ENCODE assay signal across 9 cellular contexts in genomic region chr7:24911213-24911603, GRCh38.
A peak's percentile ranks its signal among the peaks of the same experiment; 100 is the strongest.
DNase-seq lines count a peak whose midpoint lies in the region; ATAC-seq and TF ChIP-seq lines count a peak whose summit lies in the region.
"Had no signal": no experiment of that assay in that cellular context is flagged by ENCODE, and none has a peak within 500 bp of the region (broad histone marks: within the 10 kb centered on the region; RNA-seq: fewer than 3 reads in every experiment).

No MANE protein-coding gene starts in this region.

- H3K4me2 ChIP-seq in OCI-LY1 (ENCODE audit: low read length) = peak overlapping the region; percentile 59
- H3K4me2 ChIP-seq: BLaER1 had no signal

- H3F3A ChIP-seq in OCI-LY1 (ENCODE audit: insufficient read depth, low read length) = no peaks in the 10 kb centered on the region

- no peaks in the 10 kb centered on the region for H4K20me1 ChIP-seq in OCI-LY1 (ENCODE audit: insufficient read depth, low read length)
- H4K20me1 ChIP-seq: BLaER1 had no signal

- no peaks in the 10 kb centered on the region for H3K27me3 Mint-ChIP-seq in activated CD4-positive, alpha-beta T cell treated with anti-CD3 and anti-CD28 coated beads for 36 hours
- H3K27me3 Mint-ChIP-seq in natural killer cell (ENCODE audit: low read depth in 2 of 2) (no peaks in the 10 kb centered on the region), mesothelial cell of epicardium (ENCODE audit: low read depth) (no peaks in the 10 kb centered on the region)

- H3K36me3 Mint-ChIP-seq in activated CD4-positive, alpha-beta T cell treated with anti-CD3 and anti-CD28 coated beads for 36 hours (ENCODE audit: low read depth) = peaks cover 16% of the 10 kb centered on the region
- H3K36me3 Mint-ChIP-seq in natural killer cell (no peaks in the 10 kb centered on the region), mesothelial cell of epicardium (no peaks in the 10 kb centered on the region)

- H2AFZ ChIP-seq in OCI-LY1 (ENCODE audit: low read length) = no peak overlapping the region

- no peaks in the 10 kb centered on the region for H3K9me3 Mint-ChIP-seq in activated CD4-positive, alpha-beta T cell treated with anti-CD3 and anti-CD28 coated beads for 36 hours (ENCODE audit: low read depth)
- H3K9me3 Mint-ChIP-seq in natural killer cell = no peaks in the 10 kb centered on the region
- no peaks in the 10 kb centered on the region for H3K9me3 Mint-ChIP-seq in mesothelial cell of epicardium

- H3K27ac ChIP-seq in OCI-LY1 (ENCODE audit: low read depth, low read length, poor library complexity, severe bottlenecking) = peak overlapping the region; percentile 78
- H3K27ac ChIP-seq: BLaER1 had no signal

- intact Hi-C loops in activated CD4-positive, alpha-beta T cell treated with anti-CD3 and anti-CD28 coated beads for 36 hours (cut with DNase I, micrococcal nuclease) = loop anchor here in 1 of 2 experiments (1.0 kb wide), 1 partner anchor 10 kb away; no protein-coding TSS in a partner anchor
- intact Hi-C loops in natural killer cell (cut with micrococcal nuclease) = loop anchor here (1.0 to 10.0 kb wide), 3 partner anchors 90 to 466 kb away; no protein-coding TSS in a partner anchor

- peak; percentile 10 for ATAC-seq in activated CD4-positive, alpha-beta T cell treated with anti-CD3 and anti-CD28 coated beads for 36 hours
- ATAC-seq in natural killer cell (peak; percentile 71 to 88 (median 87)), GM19452 (IDR thresholded peaks at IDR 0.05; ENCODE audit: unreplicated experiment) (no peak)

- H3K79me2 ChIP-seq in OCI-LY1 (ENCODE audit: insufficient read depth, low read length) = peaks cover 97% of the 10 kb centered on the region

- CTCF ChIA-PET in activated CD4-positive, alpha-beta T cell treated with anti-CD3 and anti-CD28 coated beads for 36 hours (lab: Charles Lee) = interaction anchor here (0.9 to 1.3 kb wide), 5 partner anchors 12 to 99 kb away, joined by 3 to 7 read pairs (median 3); no protein-coding TSS in a partner anchor

- peak overlapping the region; percentile 18 for H3K4me3 ChIP-seq in OCI-LY1 (ENCODE audit: low read depth, low read length, poor library complexity, severe bottlenecking)
- H3K4me3 ChIP-seq: BLaER1 had no signal

- H3K9ac ChIP-seq in OCI-LY1 (ENCODE audit: low read length) = peak overlapping the region; percentile 44
- H3K9ac ChIP-seq: BLaER1 had no signal

- H3K27me3 ChIP-seq in OCI-LY1 (ENCODE audit: insufficient read depth, low read length) = no peaks in the 10 kb centered on the region
- H3K27me3 ChIP-seq: BLaER1 had no signal

- TF ChIP-seq CTCF in OCI-LY1 (IDR thresholded peaks at IDR 0.05; ENCODE audit: low read length) (no peak), natural killer cell (IDR thresholded peaks at IDR 0.05) (no peak), mesothelial cell of epicardium (IDR thresholded peaks at IDR 0.05; ENCODE audit: unreplicated experiment) (no peak)

- peak; percentile 34 for DNase-seq in activated CD4-positive, alpha-beta T cell treated with anti-CD3 and anti-CD28 coated beads for 36 hours
- DNase-seq in activated CD4-positive, alpha-beta T cell treated with anti-CD3 and anti-CD28 coated beads for 48 hours = no peak
- DNase-seq in H4 (ENCODE audit: low spot score) (peak; percentile 51), natural killer cell (no peak), mesothelial cell of epicardium (ENCODE audit: low spot score in 2 of 2, unreplicated experiment in 2 of 2) (no peak), cortex of kidney (lab: John Stamatoyannopoulos, UW) (no peak)

- no peaks in the 10 kb centered on the region for H3K9me3 ChIP-seq in OCI-LY1 (ENCODE audit: low read length)

- H3K4me1 Mint-ChIP-seq in activated CD4-positive, alpha-beta T cell treated with anti-CD3 and anti-CD28 coated beads for 36 hours = peaks cover 62% of the 10 kb centered on the region
- H3K4me1 Mint-ChIP-seq in natural killer cell = peaks cover 62 to 63% of the 10 kb centered on the region in 2 donors
- no peaks in the 10 kb centered on the region for H3K4me1 Mint-ChIP-seq in mesothelial cell of epicardium

- peak overlapping the region; percentile 81 for H3K27ac Mint-ChIP-seq in activated CD4-positive, alpha-beta T cell treated with anti-CD3 and anti-CD28 coated beads for 36 hours
- H3K27ac Mint-ChIP-seq in natural killer cell (peak overlapping the region; percentile 80 to 94), mesothelial cell of epicardium (no peak overlapping the region)

- H3K4me3 Mint-ChIP-seq in activated CD4-positive, alpha-beta T cell treated with anti-CD3 and anti-CD28 coated beads for 36 hours = peak overlapping the region; percentile 10
- H3K4me3 Mint-ChIP-seq in natural killer cell (peak overlapping the region; percentile 71), mesothelial cell of epicardium (no peak overlapping the region)

- H3K4me1 ChIP-seq in OCI-LY1 (ENCODE audit: insufficient read depth, low read length, severe bottlenecking) = peaks cover 93% of the 10 kb centered on the region

- POLR2A ChIA-PET in activated CD4-positive, alpha-beta T cell treated with anti-CD3 and anti-CD28 coated beads for 36 hours (lab: Charles Lee) = no interaction called here

- H3K36me3 ChIP-seq in OCI-LY1 (ENCODE audit: insufficient read depth, low read length) = peaks cover 10% of the 10 kb centered on the region; the same call in 1 of the 2 replicates

- no peaks in the 10 kb centered on the region for H3K9me2 ChIP-seq in OCI-LY1 (ENCODE audit: low read depth, low read length)

Comparison
In these comparisons a context has a peak if more than half of its experiments do, and no peak if none do; other contexts are left out.
1. DNase-seq: peak in activated CD4-positive, alpha-beta T cell treated with anti-CD3 and anti-CD28 coated beads for 36 hours (single experiment) and H4 (single experiment); none in activated CD4-positive, alpha-beta T cell treated with anti-CD3 and anti-CD28 coated beads for 48 hours (single experiment), natural killer cell (single experiment), mesothelial cell of epicardium (0 of 2) and cortex of kidney (single experiment).